9 cellular contexts compared by ENCODE assay signal in the genomic region with DNA sequence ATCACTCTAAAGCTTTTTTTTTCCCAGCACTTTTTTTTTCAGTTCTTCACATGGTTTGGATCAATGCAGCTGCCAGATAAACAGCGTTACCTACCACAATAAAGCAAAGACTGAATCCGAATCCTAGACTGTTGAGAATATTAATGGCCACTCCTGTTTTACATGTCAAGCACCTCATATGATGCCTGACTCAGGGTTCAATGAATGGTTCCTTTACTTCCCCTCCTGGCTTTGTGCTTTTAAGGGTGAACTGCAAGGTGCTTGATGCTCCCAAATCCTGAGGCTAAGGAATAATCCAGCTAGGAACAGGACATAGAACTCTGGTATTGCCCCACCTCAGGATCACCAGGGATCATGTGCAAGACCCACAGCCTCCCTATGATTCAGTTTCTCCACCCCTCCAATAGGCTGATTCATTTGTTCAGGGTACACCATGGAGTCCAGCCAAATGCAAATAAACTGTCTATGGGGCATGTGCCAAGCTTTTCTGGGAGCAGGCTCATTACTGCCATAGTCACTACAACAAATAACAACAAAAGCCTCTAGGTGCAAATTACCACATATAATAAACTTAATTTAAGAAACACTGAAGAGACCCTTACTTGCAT.
A peak's percentile ranks its signal among the peaks of the same experiment; 100 is the strongest.
DNase-seq lines count a peak whose midpoint lies in the region; ATAC-seq and TF ChIP-seq lines count a peak whose summit lies in the region.
"Had no signal": no experiment of that assay in that cellular context is flagged by ENCODE, and none has a peak within 500 bp of the region (broad histone marks: within the 10 kb centered on the region; RNA-seq: fewer than 3 reads in every experiment).

No MANE protein-coding gene starts in this region.

- no peak for DNase-seq in CD14-positive monocyte (ENCODE audit: low spot score)
- DNase-seq in NCI-H1436 treated with DMSO at 0.1 percent for 48 hours (lab: John Stamatoyannopoulos, UW), result peak; percentile 53
- DNase-seq in epithelial cell of prostate (ENCODE audit: low read depth, low spot score), result peak; percentile 54
- no peak for DNase-seq in neuronal stem cell (ENCODE audit: low spot score)
- no peak for DNase-seq in DMS53 (lab: John Stamatoyannopoulos, UW)

- H3K9me3 ChIP-seq in neuronal stem cell (replicated peaks in 1 of 2; ENCODE audit: control insufficient read depth in 2 of 2, insufficient read depth in 1 of 2, low read depth in 1 of 2, low read length in 2 of 2), result peaks cover 0 to 6% of the 10 kb centered on the region in 2 donors

- H3K4me1 ChIP-seq in neuronal stem cell (ENCODE audit: control insufficient read depth in 2 of 2, insufficient read depth in 1 of 2, low read depth in 1 of 2, low read length in 2 of 2), result peaks cover 4 to 7% of the 10 kb centered on the region in 2 donors

- H2BK120ac ChIP-seq in neuronal stem cell (ENCODE audit: low read depth, low read length), result no peak overlapping the region

- no peaks in the 10 kb centered on the region for H3K79me1 ChIP-seq in neuronal stem cell (ENCODE audit: low read depth, low read length)

- H3K4me1 Mint-ChIP-seq in CD14-positive monocyte (peaks cover 84% of the 10 kb centered on the region), nephron (peaks cover 71% of the 10 kb centered on the region)
- H3K4me1 Mint-ChIP-seq: stimulated activated effector memory CD8-positive, alpha-beta T cell treated with anti-CD3 and anti-CD28 coated beads, Interleukin-12 subunit alpha, Interleukin-12 subunit beta, amount 100 ng/mL, for 72 hours had no signal

- peaks cover 0 to 3% (median 0%) of the 10 kb centered on the region in 7 donors for H3K9me3 Mint-ChIP-seq in CD14-positive monocyte
- no peaks in the 10 kb centered on the region for H3K9me3 Mint-ChIP-seq in nephron
- H3K9me3 Mint-ChIP-seq: stimulated activated effector memory CD8-positive, alpha-beta T cell treated with anti-CD3 and anti-CD28 coated beads, Interleukin-12 subunit alpha, Interleukin-12 subunit beta, amount 100 ng/mL, for 72 hours had no signal

- no peak overlapping the region for H2AK5ac ChIP-seq in neuronal stem cell (ENCODE audit: low read depth, low read length)

- no peak overlapping the region for H3K4me3 ChIP-seq in neuronal stem cell (ENCODE audit: low read length in 2 of 2)

- H3K4me3 Mint-ChIP-seq in CD14-positive monocyte (no peak overlapping the region), nephron (no peak overlapping the region)
- H3K4me3 Mint-ChIP-seq: stimulated activated effector memory CD8-positive, alpha-beta T cell treated with anti-CD3 and anti-CD28 coated beads, Interleukin-12 subunit alpha, Interleukin-12 subunit beta, amount 100 ng/mL, for 72 hours had no signal

- no peaks in the 10 kb centered on the region for H3K27me3 Mint-ChIP-seq in CD14-positive monocyte (ENCODE audit: low read depth in 3 of 3)
- no peaks in the 10 kb centered on the region for H3K27me3 Mint-ChIP-seq in nephron (ENCODE audit: low read depth)

- no peak overlapping the region for H3K18ac ChIP-seq in neuronal stem cell (ENCODE audit: low read length)

- H3K27ac Mint-ChIP-seq in CD14-positive monocyte (peak overlapping the region; percentile 75 to 92 (median 83)), nephron (peak overlapping the region in 2 of 3 experiments; percentile 19 to 80)
- H3K27ac Mint-ChIP-seq: stimulated activated effector memory CD8-positive, alpha-beta T cell treated with anti-CD3 and anti-CD28 coated beads, Interleukin-12 subunit alpha, Interleukin-12 subunit beta, amount 100 ng/mL, for 72 hours had no signal

- no peak overlapping the region for H3K9ac ChIP-seq in neuronal stem cell (ENCODE audit: low read depth, low read length, poor library complexity)

- H2BK15ac ChIP-seq in neuronal stem cell (ENCODE audit: low read length), result no peak overlapping the region

- no peak overlapping the region for H2BK5ac ChIP-seq in neuronal stem cell (ENCODE audit: low read length)

- no peak overlapping the region for H3K23ac ChIP-seq in neuronal stem cell (ENCODE audit: low read depth, low read length, poor library complexity)

- H3K27ac ChIP-seq in epithelial cell of prostate, result peak overlapping the region; percentile 36
- no peak overlapping the region for H3K27ac ChIP-seq in neuronal stem cell (replicated peaks; ENCODE audit: low read length)

- H3K27me3 ChIP-seq in neuronal stem cell (ENCODE audit: control insufficient read depth in 3 of 3, insufficient read depth in 3 of 3, low read depth in 1 of 3, low read length in 3 of 3), result no peaks in the 10 kb centered on the region

- no peak overlapping the region for H3K14ac ChIP-seq in neuronal stem cell (ENCODE audit: low read length)

- intact Hi-C loops in CD14-positive monocyte (cut with micrococcal nuclease), result loop anchor here in 1 of 2 donors (5.0 kb wide), 1 partner anchor 39 kb away; no protein-coding TSS in a partner anchor

- TF ChIP-seq CTCF in CD14-positive monocyte (IDR thresholded peaks at IDR 0.05) (no peak), nephron (IDR thresholded peaks at IDR 0.05; ENCODE audit: unreplicated experiment in 3 of 3) (no peak)

- no peak overlapping the region for H2BK12ac ChIP-seq in neuronal stem cell (ENCODE audit: low read length)

- no peak overlapping the region for H4K91ac ChIP-seq in neuronal stem cell (ENCODE audit: low read depth, low read length, poor library complexity)

- H3K36me3 Mint-ChIP-seq in CD14-positive monocyte (peaks cover 16 to 27% of the 10 kb centered on the region in 2 donors), nephron (ENCODE audit: low read depth) (no peaks in the 10 kb centered on the region)
- H3K36me3 Mint-ChIP-seq: stimulated activated effector memory CD8-positive, alpha-beta T cell treated with anti-CD3 and anti-CD28 coated beads, Interleukin-12 subunit alpha, Interleukin-12 subunit beta, amount 100 ng/mL, for 72 hours had no signal

- no peak overlapping the region for H2AFZ ChIP-seq in neuronal stem cell (ENCODE audit: low read length)

- no CpG with 5 or more reads among the region's 2 CpGs for WGBS in neuronal stem cell (ENCODE audit: extremely low coverage in 2 of 2, insufficient read length in 2 of 2, insufficient replicate concordance in 1 of 2), 2 donors

- ATAC-seq in GM19397 (IDR thresholded peaks at IDR 0.05; ENCODE audit: unreplicated experiment) (no peak), GM19035 (IDR thresholded peaks at IDR 0.05; ENCODE audit: unreplicated experiment) (no peak)

- H3K4ac ChIP-seq in neuronal stem cell (ENCODE audit: low read length), result no peak overlapping the region

- no peaks in the 10 kb centered on the region for H3K36me3 ChIP-seq in neuronal stem cell (replicated peaks in 1 of 2; ENCODE audit: control insufficient read depth in 2 of 2, insufficient read depth in 2 of 2, low read length in 2 of 2)

- H4K8ac ChIP-seq in neuronal stem cell (ENCODE audit: low read depth, low read length), result no peak overlapping the region

- H3K4me2 ChIP-seq in neuronal stem cell (ENCODE audit: insufficient read depth, low read length, poor library complexity, severe bottlenecking), result no peak overlapping the region

Comparison
In these comparisons a context has a peak if more than half of its experiments do, and no peak if none do; other contexts are left out.
1. DNase-seq: peak in NCI-H1436 treated with DMSO at 0.1 percent for 48 hours (single experiment) and epithelial cell of prostate (single experiment); none in CD14-positive monocyte (single experiment), neuronal stem cell (single experiment) and DMS53 (single experiment).